8 cellular contexts compared by ENCODE assay signal in genomic region chr11:72111803-72112540, GRCh38. TPM values are rescaled to one million over a fixed set of nuclear protein-coding genes. Genes with fewer than 3 reads are reported as not detected.
DNase-seq lines count a peak whose midpoint lies in the region; ATAC-seq, FAIRE-seq and TF ChIP-seq lines count a peak whose summit lies in the region.

No MANE protein-coding gene starts in this region.

- H3K27ac Mint-ChIP-seq in mesothelial cell of epicardium: peak overlapping the region; percentile 100

- peak overlapping the region; percentile 14 to 69 (median 53) for H3K4me3 ChIP-seq in endothelial cell of umbilical vein (replicated peaks in 1 of 3; ENCODE audit: insufficient read depth in 1 of 3, low read depth in 1 of 3, low read length in 3 of 3)

- CTCF ChIA-PET in endothelial cell of umbilical vein (lab: Charles Lee): interaction anchor here (0.6 to 3.8 kb wide), 5 partner anchors 11 to 319 kb away, joined by 3 to 19 read pairs (median 5); no protein-coding TSS in a partner anchor

- H3K36me3 ChIP-seq in endothelial cell of umbilical vein (ENCODE audit: control insufficient read depth in 2 of 2, extremely low read depth in 1 of 2, insufficient read depth in 2 of 2, low read length in 2 of 2): no peaks in the 10 kb centered on the region

- DNase-seq in Caki2 (ENCODE audit: low read depth): peak; percentile 98
- DNase-seq in HT-29 (ENCODE audit: low spot score): peak; percentile 100
- DNase-seq in NK-92 treated with Interleukin-12 subunit alpha and Interleukin-12 subunit beta, amount 100 ng/mL, for 24 hours (lab: John Stamatoyannopoulos, UW): peak; percentile 93
- peak; percentile 78 for DNase-seq in activated CD8-positive, alpha-beta memory T cell treated with anti-CD3 and anti-CD28 coated beads, Interleukin-2, amount 50 U/mL, for 1 hour (ENCODE audit: extremely low read depth)
- DNase-seq in endothelial cell of umbilical vein (ENCODE audit: low read depth, low spot score): peak; percentile 99
- peak in 1 of 2 experiments; percentile 73 for DNase-seq in mesothelial cell of epicardium (ENCODE audit: low spot score in 2 of 2, unreplicated experiment in 2 of 2)
- peak; percentile 75 to 79 for DNase-seq in stimulated activated CD8-positive, alpha-beta memory T cell treated with anti-CD3 and anti-CD28 coated beads, Interleukin-15, amount 100 ng/mL, for 48 hours (ENCODE audit: low read depth in 2 of 2)

- H3K4me1 Mint-ChIP-seq in mesothelial cell of epicardium: peaks cover 19% of the 10 kb centered on the region

- H3K27me3 Mint-ChIP-seq in mesothelial cell of epicardium (ENCODE audit: low read depth): peaks cover 1% of the 10 kb centered on the region

- H3K9ac ChIP-seq in endothelial cell of umbilical vein (replicated peaks; ENCODE audit: extremely low read depth, insufficient read depth, low read length): peak overlapping the region; percentile 95

- FAIRE-seq in endothelial cell of umbilical vein (lab: Jason Lieb, UNC): peak; percentile 100

- peak overlapping the region; percentile 93 for H3K4me2 ChIP-seq in endothelial cell of umbilical vein (ENCODE audit: insufficient read depth, low read length)

- H3K4me1 ChIP-seq in endothelial cell of umbilical vein (ENCODE audit: control insufficient read depth, extremely low read depth, insufficient read depth, low read length): peaks cover 14% of the 10 kb centered on the region

- H4K20me1 ChIP-seq in endothelial cell of umbilical vein (replicated peaks; ENCODE audit: control insufficient read depth, extremely low read depth, insufficient read depth, low read length): no peaks in the 10 kb centered on the region

- peak overlapping the region; percentile 95 for H3K4me3 Mint-ChIP-seq in mesothelial cell of epicardium

- H3K27ac ChIP-seq in endothelial cell of umbilical vein (ENCODE audit: insufficient read depth, low read depth, low read length): peak overlapping the region; percentile 90

- no peaks in the 10 kb centered on the region for H3K9me1 ChIP-seq in endothelial cell of umbilical vein (replicated peaks; ENCODE audit: control insufficient read depth, extremely low read depth, insufficient read depth, low read length)

- peaks cover 5% of the 10 kb centered on the region for H3K36me3 Mint-ChIP-seq in mesothelial cell of epicardium

- H3K9me3 Mint-ChIP-seq in mesothelial cell of epicardium: no peaks in the 10 kb centered on the region

- no peak for TF ChIP-seq CTCF in endothelial cell of umbilical vein (IDR thresholded peaks at IDR 0.05; ENCODE audit: extremely low read depth in 1 of 2, insufficient read depth in 1 of 2, low read depth in 1 of 2, low read length in 2 of 2)
- TF ChIP-seq CTCF in mesothelial cell of epicardium (IDR thresholded peaks at IDR 0.05; ENCODE audit: unreplicated experiment): no peak

- no peaks in the 10 kb centered on the region for H3K9me3 ChIP-seq in endothelial cell of umbilical vein (replicated peaks; ENCODE audit: control insufficient read depth, insufficient read depth, low read length)

- ATAC-seq in GM21360 (IDR thresholded peaks at IDR 0.05; ENCODE audit: unreplicated experiment): peak; percentile 86

- no peaks in the 10 kb centered on the region for H3K27me3 ChIP-seq in endothelial cell of umbilical vein (ENCODE audit: control insufficient read depth in 2 of 2, insufficient read depth in 2 of 2, low read length in 2 of 2)

- POLR2A ChIA-PET in endothelial cell of umbilical vein (lab: Charles Lee): interaction anchor here (0.7 to 1.2 kb wide), 6 partner anchors 12 to 184 kb away, joined by 3 to 5 read pairs (median 3); partner anchors contain the start of gene RNF121

- H3K79me2 ChIP-seq in endothelial cell of umbilical vein (ENCODE audit: control insufficient read depth, insufficient read depth, low read length): no peaks in the 10 kb centered on the region

- in situ Hi-C loops in Caki2 (cut with HindIII; ENCODE audit: low pct_unique_long_range_greater_than_20kb, low sequenced_read_pairs): no loop called here

- BruUV-seq in endothelial cell of umbilical vein (replicated peaks; lab: Mats Ljungman, UMichigan): TSS peak; percentile 87

- peak overlapping the region; percentile 27 for H2AFZ ChIP-seq in endothelial cell of umbilical vein (ENCODE audit: low read depth, low read length)

- dilution Hi-C loops in endothelial cell of umbilical vein (cut with MboI; ENCODE audit: extremely low pct_ligation_motif_present, low sequenced_read_pairs): no loop called here

- peak; percentile 97 for TF ChIP-seq POLR2A in endothelial cell of umbilical vein (IDR thresholded peaks at IDR 0.05; ENCODE audit: low read depth, low read length)

- intact Hi-C loops in endothelial cell of umbilical vein (cut with micrococcal nuclease): loop anchor here (1.0 to 5.0 kb wide), 6 partner anchors 9 to 320 kb away; partner anchors contain the start of genes CLPB, LAMTOR1, LRRC51 and NUMA1

TF ChIP-seq in endothelial cell of umbilical vein, 7 proteins besides CTCF, POLR2A, EP300 and RAD21 (continues in another document):
- TF ChIP-seq EZH2 (IDR thresholded peaks at IDR 0.05; ENCODE audit: borderline replicate concordance, low read depth, low read length, severe bottlenecking): no peak

RNA-seq across cellular contexts. Expression of gene ANAPC15, which starts 0.5 kb away (rescaled TPM):
- 29.1 and 35.5 TPM in 2 replicates for total RNA-seq in Caki2 (2014; rRNA removed; shearing (Covaris generic); ENCODE audit: low replicate concordance)
- 81.1 and 85.9 TPM in 2 replicates for total RNA-seq in HT-29 (2014; rRNA removed; shearing (Covaris generic))
- total RNA-seq in endothelial cell of umbilical vein: 67.0 and 72.4 TPM in 2 replicates
- polyA plus RNA-seq in endothelial cell of umbilical vein: 52.0 and 70.5 TPM in 2 replicates
- polyA plus RNA-seq in endothelial cell of umbilical vein (2011; cell fraction: cytosol; rRNA removed): 91.5 and 121 TPM in 2 replicates
- 44.9 and 59.6 TPM in 2 replicates for polyA plus RNA-seq in endothelial cell of umbilical vein (2011; cell fraction: nucleus; rRNA removed)
- 62.1 and 84.8 TPM in 2 replicates for polyA plus RNA-seq in endothelial cell of umbilical vein (2012)
- 37.0 and 39.0 TPM in 2 replicates for polyA minus RNA-seq in endothelial cell of umbilical vein
- 26.0 TPM for polyA minus RNA-seq in endothelial cell of umbilical vein (2011; cell fraction: cytosol; rRNA and poly(A)+ RNA removed)
- polyA minus RNA-seq in endothelial cell of umbilical vein (2011; cell fraction: nucleus; rRNA and poly(A)+ RNA removed): 13.9 and 18.7 TPM in 2 replicates
- 39.3 to 39.5 TPM (median 39.4 TPM) in 3 replicates for total RNA-seq in mesothelial cell of epicardium

RNA-seq across cellular contexts. Expression of gene TOMT, which starts 6.2 kb away (rescaled TPM):
- not detected in 2 replicates for total RNA-seq in Caki2 (2014; rRNA removed; shearing (Covaris generic); ENCODE audit: low replicate concordance)
- 0.08 TPM in 1 of 2 replicates, not detected in the other for total RNA-seq in HT-29 (2014; rRNA removed; shearing (Covaris generic))
- not detected in 2 replicates for total RNA-seq in endothelial cell of umbilical vein
- 0.08 TPM in 1 of 2 replicates, not detected in the other for polyA plus RNA-seq in endothelial cell of umbilical vein
- not detected in 2 replicates for polyA plus RNA-seq in endothelial cell of umbilical vein (2011; cell fraction: cytosol; rRNA removed)
- polyA plus RNA-seq in endothelial cell of umbilical vein (2011; cell fraction: nucleus; rRNA removed): not detected in 2 replicates
- polyA plus RNA-seq in endothelial cell of umbilical vein (2012): not detected in 2 replicates
- not detected in 2 replicates for polyA minus RNA-seq in endothelial cell of umbilical vein
- not detected for polyA minus RNA-seq in endothelial cell of umbilical vein (2011; cell fraction: cytosol; rRNA and poly(A)+ RNA removed)
- not detected in 2 replicates for polyA minus RNA-seq in endothelial cell of umbilical vein (2011; cell fraction: nucleus; rRNA and poly(A)+ RNA removed)
- not detected in 3 replicates for total RNA-seq in mesothelial cell of epicardium

RNA-seq across cellular contexts. Expression of gene LAMTOR1, which starts 8.9 kb away (rescaled TPM):
- 90.8 and 117 TPM in 2 replicates for total RNA-seq in Caki2 (2014; rRNA removed; shearing (Covaris generic); ENCODE audit: low replicate concordance)
- total RNA-seq in HT-29 (2014; rRNA removed; shearing (Covaris generic)): 143 and 161 TPM in 2 replicates
- total RNA-seq in endothelial cell of umbilical vein (91.1 and 95.1 TPM in 2 replicates), mesothelial cell of epicardium (69.1 to 76.5 TPM (median 74.2 TPM) in 3 replicates)
- 174 and 214 TPM in 2 replicates for polyA plus RNA-seq in endothelial cell of umbilical vein
- 161 and 169 TPM in 2 replicates for polyA plus RNA-seq in endothelial cell of umbilical vein (2011; cell fraction: cytosol; rRNA removed)
- polyA plus RNA-seq in endothelial cell of umbilical vein (2011; cell fraction: nucleus; rRNA removed): 71.7 and 89.6 TPM in 2 replicates
- 131 and 133 TPM in 2 replicates for polyA plus RNA-seq in endothelial cell of umbilical vein (2012)
- polyA minus RNA-seq in endothelial cell of umbilical vein: 127 and 132 TPM in 2 replicates
- polyA minus RNA-seq in endothelial cell of umbilical vein (2011; cell fraction: cytosol; rRNA and poly(A)+ RNA removed): 108 TPM
- polyA minus RNA-seq in endothelial cell of umbilical vein (2011; cell fraction: nucleus; rRNA and poly(A)+ RNA removed): 50.9 and 54.2 TPM in 2 replicates

RNA-seq across cellular contexts. Expression of gene FOLR3, which starts 23.6 kb away (rescaled TPM):
- not detected in 2 replicates for total RNA-seq in Caki2 (2014; rRNA removed; shearing (Covaris generic); ENCODE audit: low replicate concordance)
- not detected in 2 replicates for total RNA-seq in HT-29 (2014; rRNA removed; shearing (Covaris generic))
- total RNA-seq in endothelial cell of umbilical vein (not detected in 2 replicates), mesothelial cell of epicardium (not detected in 3 replicates)
- polyA plus RNA-seq in endothelial cell of umbilical vein: not detected in 2 replicates
- not detected in 2 replicates for polyA plus RNA-seq in endothelial cell of umbilical vein (2011; cell fraction: cytosol; rRNA removed)
- not detected in 2 replicates for polyA plus RNA-seq in endothelial cell of umbilical vein (2011; cell fraction: nucleus; rRNA removed)
- polyA plus RNA-seq in endothelial cell of umbilical vein (2012): not detected in 2 replicates
- polyA minus RNA-seq in endothelial cell of umbilical vein: not detected in 2 replicates
- polyA minus RNA-seq in endothelial cell of umbilical vein (2011; cell fraction: cytosol; rRNA and poly(A)+ RNA removed): not detected
- polyA minus RNA-seq in endothelial cell of umbilical vein (2011; cell fraction: nucleus; rRNA and poly(A)+ RNA removed): not detected in 2 replicates

RNA-seq across cellular contexts. Expression of gene LRRC51, which starts 31.3 kb away (rescaled TPM):
- 9.4 and 14.9 TPM in 2 replicates for total RNA-seq in Caki2 (2014; rRNA removed; shearing (Covaris generic); ENCODE audit: low replicate concordance)
- 26.4 and 33.5 TPM in 2 replicates for total RNA-seq in HT-29 (2014; rRNA removed; shearing (Covaris generic))
- 3.8 and 6.1 TPM in 2 replicates for total RNA-seq in endothelial cell of umbilical vein
- 3.5 and 4.4 TPM in 2 replicates for polyA plus RNA-seq in endothelial cell of umbilical vein
- 4.7 and 6.3 TPM in 2 replicates for polyA plus RNA-seq in endothelial cell of umbilical vein (2011; cell fraction: cytosol; rRNA removed)
- polyA plus RNA-seq in endothelial cell of umbilical vein (2011; cell fraction: nucleus; rRNA removed): 4.0 and 5.5 TPM in 2 replicates
- 5.2 and 6.5 TPM in 2 replicates for polyA plus RNA-seq in endothelial cell of umbilical vein (2012)
- 7.5 and 9.1 TPM in 2 replicates for polyA minus RNA-seq in endothelial cell of umbilical vein
- 4.3 TPM for polyA minus RNA-seq in endothelial cell of umbilical vein (2011; cell fraction: cytosol; rRNA and poly(A)+ RNA removed)
- polyA minus RNA-seq in endothelial cell of umbilical vein (2011; cell fraction: nucleus; rRNA and poly(A)+ RNA removed): 1.3 and 2.6 TPM in 2 replicates
- 3.0 to 5.2 TPM (median 4.3 TPM) in 3 replicates for total RNA-seq in mesothelial cell of epicardium
